In the genomic region with DNA sequence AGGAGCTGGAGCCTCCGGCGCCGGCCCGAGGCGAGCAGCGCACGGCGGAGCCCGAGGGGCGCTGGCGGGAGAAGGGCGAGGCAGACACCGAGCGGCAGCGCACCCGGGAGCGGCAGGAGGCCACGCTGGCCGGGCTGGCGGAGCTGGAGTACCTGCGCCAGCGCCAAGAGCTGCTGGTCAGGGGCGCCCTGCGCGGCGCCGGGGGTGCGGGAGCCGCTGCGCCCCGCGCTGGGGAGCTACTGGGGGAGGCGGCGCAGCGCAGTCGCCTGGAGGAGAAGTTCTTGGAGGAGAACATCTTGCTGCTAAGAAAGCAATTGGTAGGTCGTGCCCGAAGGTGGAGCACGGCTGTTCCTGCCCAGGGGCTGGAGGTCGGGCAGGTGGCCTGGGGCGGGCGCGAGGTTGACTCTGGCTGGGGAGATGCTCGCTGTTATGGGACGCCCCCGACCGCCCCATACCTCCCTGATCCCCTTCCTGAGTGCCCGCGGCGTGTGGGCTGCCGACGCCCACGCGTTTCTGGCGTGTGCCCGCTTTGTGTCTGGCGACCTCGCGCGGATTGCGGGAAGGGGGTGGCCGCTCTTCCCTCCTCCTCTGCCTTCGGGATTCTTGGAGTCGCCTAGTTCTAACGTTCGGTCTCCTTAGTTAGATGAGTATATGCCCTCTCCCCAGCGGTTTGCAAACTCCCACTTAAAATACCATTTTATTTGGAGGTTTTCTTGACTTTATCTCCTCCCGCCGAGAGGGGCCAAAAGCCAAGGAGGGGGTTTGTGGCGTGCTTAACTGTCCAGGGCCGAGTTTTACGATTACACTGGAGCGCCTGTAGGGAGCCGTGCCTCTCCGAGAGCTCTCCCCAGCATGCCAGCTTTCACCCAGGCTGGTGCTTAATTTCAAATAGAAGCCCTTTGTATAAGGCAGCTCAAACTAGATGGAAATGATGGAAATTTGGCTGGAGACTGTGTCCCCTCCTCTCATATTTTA, we compare ENCODE assay signal across 8 cellular contexts. TPM values are rescaled to one million over a fixed set of nuclear protein-coding genes. Genes with fewer than 3 reads are reported as not detected.
A peak's percentile ranks its signal among the peaks of the same experiment; 100 is the strongest.
DNase-seq lines count a peak whose midpoint lies in the region; ATAC-seq, FAIRE-seq and TF ChIP-seq lines count a peak whose summit lies in the region.

No MANE protein-coding gene starts in this region.

- H3K79me1 ChIP-seq in H1 (ENCODE audit: low read depth, low read length) = no peaks in the 10 kb centered on the region; the same call in 1 of the 2 replicates

- H4K91ac ChIP-seq in H1 (replicated peaks; ENCODE audit: insufficient read length, low read length) = no peak overlapping the region

- intact Hi-C loops in CD4-positive, alpha-beta T cell (cut with DNase I, micrococcal nuclease) = loop anchor here (2.0 to 5.0 kb wide), 3 partner anchors 136 to 414 kb away; no protein-coding TSS in a partner anchor

- peaks cover 34% of the 10 kb centered on the region for H3K27me3 Mint-ChIP-seq in CD4-positive, alpha-beta T cell

- no peak for FAIRE-seq in H1 (lab: Jason Lieb, UNC)

- no peak overlapping the region for H2BK120ac ChIP-seq in H1 (replicated peaks; ENCODE audit: low read depth, low read length)

- TF ChIP-seq POLR2A in H1 (IDR thresholded peaks at IDR 0.05; ENCODE audit: control extremely low read depth in 1 of 2, low read depth in 2 of 2, low read length in 2 of 2) = no peak

- H3K36me3 ChIP-seq in WERI-Rb-1 (no peaks in the 10 kb centered on the region), H1 (ENCODE audit: control insufficient read depth in 2 of 4, insufficient read depth in 4 of 4, low read length in 3 of 4) (no peaks in the 10 kb centered on the region), mesodermal cell (ENCODE audit: control insufficient read depth, insufficient read depth, low read length) (peaks cover 31% of the 10 kb centered on the region)

- no peak overlapping the region for H3K14ac ChIP-seq in H1 (ENCODE audit: insufficient read length)

- no peak overlapping the region for H2BK12ac ChIP-seq in H1 (ENCODE audit: low read depth, low read length)

- peak overlapping the region; percentile 70; the same call in 1 of the 2 replicates for H2AFZ ChIP-seq in H1 (ENCODE audit: low read length)

- H2BK20ac ChIP-seq in H1 (ENCODE audit: low read length) = no peak overlapping the region

- H3K27me3 ChIP-seq in CD4-positive, alpha-beta T cell (ENCODE audit: control insufficient read depth, insufficient read depth, low read length) = no peaks in the 10 kb centered on the region
- H3K27me3 ChIP-seq in WERI-Rb-1 (ENCODE audit: insufficient read depth, low read depth, severe bottlenecking) (no peaks in the 10 kb centered on the region), H1 (replicated peaks in 1 of 4; ENCODE audit: control insufficient read depth in 3 of 4, extremely low read depth in 1 of 4, insufficient read depth in 3 of 4, low read length in 3 of 4) (peaks cover 8 to 35% (median 22%) of the 10 kb centered on the region in 4 experiments; a peak in 6 of 7 replicates)

- POLR2A ChIA-PET in CD4-positive, alpha-beta T cell (lab: Charles Lee) = interaction anchor here (0.7 to 3.5 kb wide), 7 partner anchors 14 to 863 kb away, joined by 3 to 20 read pairs (median 4); a partner anchor contains a TSS
- POLR2A ChIA-PET in H1 (lab: Charles Lee; ENCODE audit: partially characterized antibody) = interaction anchor here (0.9 to 5.7 kb wide), 4 partner anchors 9 to 70 kb away, joined by 3 to 38 read pairs (median 6); no protein-coding TSS in a partner anchor

- peaks cover 4% of the 10 kb centered on the region for H3K36me3 Mint-ChIP-seq in CD4-positive, alpha-beta T cell (ENCODE audit: low read depth)

- ATAC-seq in CD4-positive, alpha-beta T cell (ENCODE audit: poor library complexity) = peak; percentile 29
- peak; percentile 26 for ATAC-seq in GM19035 (IDR thresholded peaks at IDR 0.05; ENCODE audit: unreplicated experiment)
- ATAC-seq in HG03139 (IDR thresholded peaks at IDR 0.05; ENCODE audit: unreplicated experiment) = peak; percentile 18

- TF ChIP-seq RAD21 in H1 (IDR thresholded peaks at IDR 0.05 in 1 of 2, conservative IDR thresholded peaks at IDR 0.05 in 1 of 2; ENCODE audit: low read depth in 2 of 2, low read length in 2 of 2) = 0 out of 4 replicates have a peak, but pooled peaks of 1 of the 2 experiments have one; percentile 3

- H3K23ac ChIP-seq in H1 (ENCODE audit: insufficient read length) = no peak overlapping the region

- H4K8ac ChIP-seq in H1 (ENCODE audit: extremely low read depth, insufficient read depth, low read length) = no peak overlapping the region

- no peak overlapping the region for H3K56ac ChIP-seq in H1 (replicated peaks; ENCODE audit: insufficient read length, low read depth, low read length)

- no peak for TF ChIP-seq CTCF in CD4-positive, alpha-beta T cell (IDR thresholded peaks at IDR 0.05)
- TF ChIP-seq CTCF in WERI-Rb-1 (IDR thresholded peaks at IDR 0.05; ENCODE audit: low read depth, low read length) = no peak
- peak in 1 of 3 experiments; percentile 2; a peak in 1 of 4 replicates for TF ChIP-seq CTCF in H1 (IDR thresholded peaks at IDR 0.05; ENCODE audit: control extremely low read depth in 1 of 3, insufficient read depth in 1 of 3, low read depth in 1 of 3, low read length in 3 of 3)

- H3K27ac Mint-ChIP-seq in CD4-positive, alpha-beta T cell = no peak overlapping the region

- H3K9me3 ChIP-seq in CD4-positive, alpha-beta T cell (ENCODE audit: control insufficient read depth, low read length) = no peaks in the 10 kb centered on the region
- H3K9me3 ChIP-seq in WERI-Rb-1 (ENCODE audit: severe bottlenecking) = no peaks in the 10 kb centered on the region
- no peaks in the 10 kb centered on the region for H3K9me3 ChIP-seq in H1 (ENCODE audit: insufficient read depth in 2 of 2, low read depth in 1 of 2, low read length in 1 of 2)
- no peaks in the 10 kb centered on the region for H3K9me3 ChIP-seq in mesodermal cell (ENCODE audit: control insufficient read depth, low read length)

- peak overlapping the region; percentile 72 to 89 for H3K4me2 ChIP-seq in H1 (ENCODE audit: insufficient read depth in 1 of 2, low read depth in 2 of 2, low read length in 2 of 2)

- 3% methylated on average over 55 of the region's 75 CpGs; no CpG with 5 or more reads in 1 of the 2 experiments for WGBS in H1 (ENCODE audit: extremely low coverage in 1 of 2, insufficient coverage in 1 of 2, insufficient read length in 1 of 2, insufficient replicate concordance in 2 of 2, low coverage in 1 of 2, low lambda C conversion rate in 2 of 2, missing lambda C conversion rate in 1 of 2), 2 experiments
- 0% methylated on average over 41 to 53 of the region's 75 CpGs for WGBS in mesodermal cell (ENCODE audit: insufficient coverage in 2 of 2), 2 experiments

- H3K4me3 ChIP-seq in WERI-Rb-1 (ENCODE audit: low read depth, low read length) (peak overlapping the region; percentile 49), H1 (ENCODE audit: extremely low read depth in 1 of 4, insufficient read depth in 2 of 4, low read depth in 3 of 4, low read length in 4 of 4) (peak overlapping the region; percentile 55 to 73 (median 64)), mesodermal cell (ENCODE audit: extremely low read depth, insufficient read depth, low read length, poor library complexity, severe bottlenecking) (peak overlapping the region; percentile 86)

- H3K4me1 Mint-ChIP-seq in CD4-positive, alpha-beta T cell (ENCODE audit: low read depth) = peaks cover 35% of the 10 kb centered on the region

- no peaks in the 10 kb centered on the region for H3K9me3 Mint-ChIP-seq in CD4-positive, alpha-beta T cell

- H3K4ac ChIP-seq in H1 (replicated peaks; ENCODE audit: insufficient read length, low read depth, low read length) = no peak overlapping the region

- peaks cover 0 to 1% of the 10 kb centered on the region in 2 experiments for H4K20me1 ChIP-seq in H1 (replicated peaks in 1 of 2; ENCODE audit: control insufficient read depth in 1 of 2, insufficient read depth in 2 of 2, low read length in 2 of 2)

- peak overlapping the region; percentile 81 for H3K4me3 Mint-ChIP-seq in CD4-positive, alpha-beta T cell

- H3K9ac ChIP-seq in H1 (replicated peaks in 1 of 4; ENCODE audit: extremely low read depth in 1 of 4, low read depth in 3 of 4, low read length in 3 of 4) = peak overlapping the region in 2 of 4 experiments; percentile 16 to 70; a peak in 3 of 7 replicates

- H3K23me2 ChIP-seq in H1 (ENCODE audit: low read depth, low read length) = peaks cover 13% of the 10 kb centered on the region

- 0 out of 2 replicates have a peak overlapping the region, but pooled peaks have one; percentile 51 for H3K18ac ChIP-seq in H1 (ENCODE audit: extremely low read depth, low read length)

- CTCF ChIA-PET in CD4-positive, alpha-beta T cell (lab: Charles Lee) = no interaction called here
- CTCF ChIA-PET in H1 (lab: Charles Lee; ENCODE audit: partially characterized antibody) = interaction anchor here (0.6 to 10.3 kb wide), 39 partner anchors 9 to 483 kb away, joined by 3 to 84 read pairs (median 4); no protein-coding TSS in a partner anchor

- no peak overlapping the region for H2BK5ac ChIP-seq in H1 (ENCODE audit: low read depth, low read length)

- TF ChIP-seq EP300 in H1 (IDR thresholded peaks at IDR 0.05; ENCODE audit: borderline replicate concordance in 1 of 2, low read depth in 2 of 2, low read length in 2 of 2) = no peak

- H2BK15ac ChIP-seq in H1 (ENCODE audit: low read length) = no peak overlapping the region

- no peak overlapping the region for H2AK5ac ChIP-seq in H1 (ENCODE audit: low read depth, low read length)

- H4K5ac ChIP-seq in H1 (ENCODE audit: insufficient read length, low read depth, low read length) = no peak overlapping the region

- peak in 5 of 10 experiments; percentile 4 to 39 (median 7) for DNase-seq in CD4-positive, alpha-beta T cell
- peak; percentile 29 for DNase-seq in WERI-Rb-1
- peak in 1 of 2 experiments; percentile 74 for DNase-seq in H1 (ENCODE audit: low read depth in 1 of 2, low spot score in 2 of 2)
- peak; percentile 58 for DNase-seq in superior temporal gyrus (ENCODE audit: extremely low spot score)
- no peak for DNase-seq in RPMI8226

- no peaks in the 10 kb centered on the region for H3K79me2 ChIP-seq in H1 (ENCODE audit: control insufficient read depth in 1 of 2, insufficient read depth in 2 of 2, low read length in 2 of 2)

- H3K27ac ChIP-seq in CD4-positive, alpha-beta T cell (ENCODE audit: low read depth, low read length) = no peak overlapping the region
- H3K27ac ChIP-seq in WERI-Rb-1 (no peak overlapping the region), H1 (ENCODE audit: low read depth, low read length) (no peak overlapping the region), mesodermal cell (ENCODE audit: low read depth, low read length, severe bottlenecking) (peak overlapping the region; percentile 85)

- peaks cover 4 to 20% (median 12%) of the 10 kb centered on the region in 4 experiments for H3K4me1 ChIP-seq in H1 (replicated peaks in 1 of 4; ENCODE audit: control insufficient read depth in 3 of 4, insufficient read depth in 4 of 4, low read length in 3 of 4)
- peaks cover 43% of the 10 kb centered on the region for H3K4me1 ChIP-seq in mesodermal cell (ENCODE audit: control insufficient read depth, insufficient read depth, low read length, poor library complexity, severe bottlenecking)

RNA-seq across cellular contexts. Expression of a gene that starts 0.8 kb away (rescaled TPM):
- 1 to 10 TPM; 1.3 TPM for total RNA-seq in CD4-positive, alpha-beta T cell
- 26.2 and 29.8 TPM in 2 replicates for total RNA-seq in H1 (2021; fragmentation: NEBNext Ultra II Directional; extraction: Animal tissue kit (Norgen Biotek cat#: 25700))
- polyA plus RNA-seq in H1 (2011; rRNA removed) = 3.2 and 4.7 TPM in 2 replicates
- polyA plus RNA-seq in H1 (2011; cell fraction: cytosol; rRNA removed) = 6.4 TPM
- 6.8 TPM for polyA plus RNA-seq in H1 (2011; cell fraction: nucleus; rRNA removed)
- polyA plus RNA-seq in H1 (2012, experiment 1 of 2) = 3.5 to 5.1 TPM (median 4.5 TPM) in 4 replicates
- 2.6 TPM for polyA plus RNA-seq in H1 (2012, experiment 2 of 2)
- 33.0 TPM for polyA plus RNA-seq in H1 (2013, experiment 1 of 2)
- 36.1 TPM for polyA plus RNA-seq in H1 (2013, experiment 2 of 2)
- polyA minus RNA-seq in H1 (2011; rRNA and poly(A)+ RNA removed) = 7.5 and 11.6 TPM in 2 replicates
- 3.8 TPM for polyA minus RNA-seq in H1 (2011; cell fraction: cytosol; rRNA and poly(A)+ RNA removed)
- polyA minus RNA-seq in H1 (2011; cell fraction: nucleus; rRNA and poly(A)+ RNA removed) = 3.0 TPM
- 117 TPM for polyA plus RNA-seq in mesodermal cell (2013, experiment 1 of 2)
- 92.4 TPM for polyA plus RNA-seq in mesodermal cell (2013, experiment 2 of 2)

Comparison
In these comparisons a context has a peak if more than half of its experiments do, and no peak if none do; other contexts are left out.
1. RNA of a gene that starts 0.8 kb away (total RNA-seq): 26.2 to 29.8 TPM in H1; 1.3 TPM in CD4-positive, alpha-beta T cell; every median in the first group is over 10 times any median in the second.
2. Peak in every context shown above with its lines, with median percentiles within 50 percentile points of each other: ATAC-seq and H3K4me3 ChIP-seq.